In the genomic region with DNA sequence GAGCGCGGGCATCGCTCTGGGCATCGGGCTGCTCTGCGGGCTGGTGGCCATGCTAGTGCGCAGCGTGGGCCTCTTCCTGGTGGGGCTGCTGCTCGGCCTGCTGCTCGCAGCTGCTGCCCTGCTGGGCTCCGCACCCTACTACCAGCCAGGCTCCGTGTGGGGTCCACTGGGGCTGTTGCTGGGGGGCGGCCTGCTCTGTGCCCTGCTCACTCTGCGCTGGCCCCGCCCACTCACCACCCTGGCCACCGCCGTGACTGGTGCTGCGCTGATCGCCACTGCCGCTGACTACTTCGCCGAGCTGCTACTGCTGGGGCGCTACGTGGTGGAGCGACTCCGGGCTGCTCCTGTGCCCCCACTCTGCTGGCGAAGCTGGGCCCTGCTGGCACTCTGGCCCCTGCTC, we compare ENCODE assay signal across 32 cellular contexts. TPM values are rescaled to one million over a fixed set of nuclear protein-coding genes. Genes with fewer than 3 reads are reported as not detected.
"Had no signal": no experiment of that assay in that cellular context is flagged by ENCODE, and none has a peak within 500 bp of the region (broad histone marks: within the 10 kb centered on the region; RNA-seq: fewer than 3 reads in every experiment).

No MANE protein-coding gene starts in this region.

- H3K4me3 ChIP-seq: ascending aorta, esophagus muscularis mucosa, gastroesophageal sphincter had no signal

- FAIRE-seq: bronchial epithelial cell, colon had no signal

- H3K4me1 ChIP-seq: foreskin keratinocyte had no signal

- H3K27ac Mint-ChIP-seq: activated CD4-positive, alpha-beta memory T cell treated with anti-CD3 and anti-CD28 coated beads for 36 hours; activated CD4-positive, alpha-beta T cell treated with anti-CD3 and anti-CD28 coated beads for 36 hours; activated CD4-positive, alpha-beta T cell treated with anti-CD3 and anti-CD28 coated beads, Interleukin-2, amount 10 ng/mL, durations not matched to agents 24 days and 14 days; activated CD8-positive, alpha-beta memory T cell treated with anti-CD3 and anti-CD28 coated beads, Interleukin-2, amount 10 ng/mL, durations not matched to agents 7 days and 5 days; activated CD8-positive, alpha-beta T cell treated with anti-CD3 and anti-CD28 coated beads, Interleukin-2, amount 10 ng/mL, durations not matched to agents 7 days and 5 days; activated naive CD4-positive, alpha-beta T cell treated with anti-CD3 and anti-CD28 coated beads, Interleukin-2, amount 10 ng/mL, durations not matched to agents 7 days and 5 days; activated naive CD4-positive, alpha-beta T cell treated with anti-CD3 and anti-CD28 coated beads, Interleukin-2, amount 50 U/mL, for 72 hours; activated naive CD8-positive, alpha-beta T cell treated with anti-CD3 and anti-CD28 coated beads, Interleukin-2, amount 10 ng/mL, durations not matched to agents 7 days and 5 days; effector memory CD8-positive, alpha-beta T cell had no signal

- H3K27ac ChIP-seq: ascending aorta, brain microvascular endothelial cell, esophagus muscularis mucosa, foreskin keratinocyte, gastroesophageal sphincter had no signal

- H3K27me3 ChIP-seq: ascending aorta, brain microvascular endothelial cell, foreskin keratinocyte, gastroesophageal sphincter had no signal

- H3K4me3 Mint-ChIP-seq: activated CD4-positive, alpha-beta memory T cell treated with anti-CD3 and anti-CD28 coated beads for 36 hours; activated CD4-positive, alpha-beta T cell treated with anti-CD3 and anti-CD28 coated beads for 36 hours; activated CD4-positive, alpha-beta T cell treated with anti-CD3 and anti-CD28 coated beads, Interleukin-2, amount 10 ng/mL, durations not matched to agents 24 days and 14 days; activated CD8-positive, alpha-beta memory T cell treated with anti-CD3 and anti-CD28 coated beads, Interleukin-2, amount 10 ng/mL, durations not matched to agents 7 days and 5 days; activated CD8-positive, alpha-beta T cell treated with anti-CD3 and anti-CD28 coated beads, Interleukin-2, amount 10 ng/mL, durations not matched to agents 7 days and 5 days; activated naive CD4-positive, alpha-beta T cell treated with anti-CD3 and anti-CD28 coated beads, Interleukin-2, amount 10 ng/mL, durations not matched to agents 7 days and 5 days; activated naive CD8-positive, alpha-beta T cell treated with anti-CD3 and anti-CD28 coated beads, Interleukin-2, amount 10 ng/mL, durations not matched to agents 7 days and 5 days; central memory CD8-positive, alpha-beta T cell; effector memory CD8-positive, alpha-beta T cell had no signal

- ATAC-seq: activated CD4-positive, alpha-beta T cell treated with anti-CD3 and anti-CD28 coated beads for 36 hours; activated CD8-positive, alpha-beta memory T cell treated with anti-CD3 and anti-CD28 coated beads, Interleukin-2, amount 10 ng/mL, durations not matched to agents 7 days and 5 days; activated CD8-positive, alpha-beta T cell treated with anti-CD3 and anti-CD28 coated beads, Interleukin-2, amount 10 ng/mL, durations not matched to agents 7 days and 5 days; activated naive CD4-positive, alpha-beta T cell treated with anti-CD3 and anti-CD28 coated beads, Interleukin-2, amount 50 U/mL, for 72 hours; effector memory CD8-positive, alpha-beta T cell; foreskin keratinocyte; gastroesophageal sphincter had no signal

- H3K36me3 Mint-ChIP-seq: activated CD4-positive, alpha-beta memory T cell treated with anti-CD3 and anti-CD28 coated beads for 36 hours; activated CD8-positive, alpha-beta memory T cell treated with anti-CD3 and anti-CD28 coated beads, Interleukin-2, amount 10 ng/mL, durations not matched to agents 7 days and 5 days; activated naive CD4-positive, alpha-beta T cell treated with anti-CD3 and anti-CD28 coated beads, Interleukin-2, amount 10 ng/mL, durations not matched to agents 7 days and 5 days; activated naive CD4-positive, alpha-beta T cell treated with anti-CD3 and anti-CD28 coated beads, Interleukin-2, amount 50 U/mL, for 72 hours; activated naive CD8-positive, alpha-beta T cell treated with anti-CD3 and anti-CD28 coated beads, Interleukin-2, amount 10 ng/mL, durations not matched to agents 7 days and 5 days had no signal

- H3K9me3 Mint-ChIP-seq: activated CD4-positive, alpha-beta memory T cell treated with anti-CD3 and anti-CD28 coated beads for 36 hours; activated CD4-positive, alpha-beta T cell treated with anti-CD3 and anti-CD28 coated beads, Interleukin-2, amount 10 ng/mL, durations not matched to agents 24 days and 14 days; activated naive CD4-positive, alpha-beta T cell treated with anti-CD3 and anti-CD28 coated beads, Interleukin-2, amount 10 ng/mL, durations not matched to agents 7 days and 5 days; activated naive CD4-positive, alpha-beta T cell treated with anti-CD3 and anti-CD28 coated beads, Interleukin-2, amount 50 U/mL, for 72 hours; activated naive CD8-positive, alpha-beta T cell treated with anti-CD3 and anti-CD28 coated beads, Interleukin-2, amount 10 ng/mL, durations not matched to agents 7 days and 5 days; central memory CD8-positive, alpha-beta T cell; effector memory CD8-positive, alpha-beta T cell had no signal

- DNase-seq: activated CD4-positive, alpha-beta memory T cell treated with anti-CD3 and anti-CD28 coated beads for 36 hours; activated CD4-positive, alpha-beta T cell treated with anti-CD3 and anti-CD28 coated beads for 36 hours; activated CD4-positive, alpha-beta T cell treated with anti-CD3 and anti-CD28 coated beads, Interleukin-2, amount 10 ng/mL, durations not matched to agents 24 days and 14 days; activated CD4-positive, CD25-positive, alpha-beta regulatory T cell; activated CD4-positive, CD25-positive, alpha-beta regulatory T cell treated with anti-CD3 and anti-CD28 coated beads, Interleukin-2, amount 50 U/mL, for 72 hours; activated CD8-positive, alpha-beta memory T cell treated with anti-CD3 and anti-CD28 coated beads, Interleukin-2, amount 10 ng/mL, durations not matched to agents 7 days and 5 days; activated CD8-positive, alpha-beta memory T cell treated with anti-CD3 and anti-CD28 coated beads, Interleukin-2, amount 50 U/mL, for 4 hours; activated CD8-positive, alpha-beta T cell treated with anti-CD3 and anti-CD28 coated beads, Interleukin-2, amount 10 ng/mL, durations not matched to agents 7 days and 5 days; activated gamma-delta T cell; activated naive CD4-positive, alpha-beta T cell; activated naive CD4-positive, alpha-beta T cell treated with anti-CD3 and anti-CD28 coated beads, Interleukin-2, amount 10 ng/mL, durations not matched to agents 7 days and 5 days; activated naive CD8-positive, alpha-beta T cell treated with anti-CD3 and anti-CD28 coated beads, Interleukin-2, amount 10 ng/mL, durations not matched to agents 7 days and 5 days; activated T-cell treated with anti-CD3 and anti-CD28 coated beads, Interleukin-2, amount 50 U/mL, for 1 hour; activated T-cell treated with anti-CD3 and anti-CD28 coated beads, Interleukin-2, amount 50 U/mL, for 48 hours; brain microvascular endothelial cell; cortex of kidney; dermis blood vessel endothelial cell; effector CD4-positive, alpha-beta T cell; effector memory CD8-positive, alpha-beta T cell; erythroblast; foreskin keratinocyte; T-helper 2 cell had no signal

- H3K36me3 ChIP-seq: ascending aorta, brain microvascular endothelial cell had no signal

- H3K9me3 ChIP-seq: ascending aorta, esophagus muscularis mucosa, gastroesophageal sphincter had no signal

RNA-seq across cellular contexts. Expression of gene OBSL1, which starts 23.7 kb away (rescaled TPM):
- total RNA-seq: activated naive CD8-positive, alpha-beta T cell treated with anti-CD3 and anti-CD28 coated beads, Interleukin-2, amount 10 ng/mL, durations not matched to agents 7 days and 5 days had no signal

RNA-seq across cellular contexts. Expression of gene INHA, which starts 24.5 kb away (rescaled TPM):
- total RNA-seq: activated CD4-positive, alpha-beta memory T cell treated with anti-CD3 and anti-CD28 coated beads for 36 hours; activated CD4-positive, alpha-beta T cell treated with anti-CD3 and anti-CD28 coated beads for 36 hours; activated CD4-positive, alpha-beta T cell treated with anti-CD3 and anti-CD28 coated beads, Interleukin-2, amount 10 ng/mL, durations not matched to agents 24 days and 14 days; activated CD8-positive, alpha-beta memory T cell treated with anti-CD3 and anti-CD28 coated beads for 36 hours; activated CD8-positive, alpha-beta memory T cell treated with anti-CD3 and anti-CD28 coated beads, Interleukin-2, amount 10 ng/mL, durations not matched to agents 7 days and 5 days; activated CD8-positive, alpha-beta T cell treated with anti-CD3 and anti-CD28 coated beads, Interleukin-2, amount 10 ng/mL, durations not matched to agents 7 days and 5 days; activated naive CD8-positive, alpha-beta T cell treated with anti-CD3 and anti-CD28 coated beads, Interleukin-2, amount 10 ng/mL, durations not matched to agents 7 days and 5 days; ascending aorta; dermis blood vessel endothelial cell; glomerular endothelial cell; T-helper 1 cell treated with Interleukin-12 subunit alpha and Interleukin-12 subunit beta and Interleukin-4 antibody, amounts not matched to agents 30 ng/mL and 1 ng/mL, for 36 hours had no signal

RNA-seq across cellular contexts. Expression of gene ASIC4, which starts 33.3 kb away (rescaled TPM):
- total RNA-seq: activated CD4-positive, alpha-beta T cell treated with anti-CD3 and anti-CD28 coated beads for 36 hours; activated CD4-positive, alpha-beta T cell treated with anti-CD3 and anti-CD28 coated beads, Interleukin-2, amount 10 ng/mL, durations not matched to agents 24 days and 14 days; activated CD8-positive, alpha-beta memory T cell treated with anti-CD3 and anti-CD28 coated beads for 36 hours; activated CD8-positive, alpha-beta T cell treated with anti-CD3 and anti-CD28 coated beads, Interleukin-2, amount 10 ng/mL, durations not matched to agents 7 days and 5 days; ascending aorta; dermis blood vessel endothelial cell; esophagus muscularis mucosa; foreskin keratinocyte; glomerular endothelial cell; T-helper 1 cell treated with Interleukin-12 subunit alpha and Interleukin-12 subunit beta and Interleukin-4 antibody, amounts not matched to agents 30 ng/mL and 1 ng/mL, for 36 hours had no signal
- polyA plus RNA-seq: foreskin keratinocyte had no signal
